14 cellular contexts compared by ENCODE assay signal in the genomic region with DNA sequence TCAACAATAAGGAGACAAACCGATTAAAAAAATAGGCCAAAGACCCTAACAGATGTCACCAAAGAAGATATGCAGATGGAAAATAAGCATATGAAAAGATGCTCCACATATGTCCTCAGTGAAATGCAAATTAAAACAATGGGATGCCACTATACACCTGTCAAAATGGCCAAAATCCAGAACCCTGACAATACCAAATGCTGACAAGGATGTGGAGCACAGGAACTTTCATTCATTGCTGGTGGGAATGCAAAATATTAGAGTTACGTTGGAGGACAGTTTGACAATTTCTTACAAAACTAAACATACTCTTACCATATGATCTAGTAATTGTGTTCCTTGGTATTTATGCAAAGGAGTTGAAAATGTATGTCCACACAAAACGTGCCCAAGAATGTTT.
"Had no signal": no experiment of that assay in that cellular context is flagged by ENCODE, and none has a peak within 500 bp of the region (broad histone marks: within the 10 kb centered on the region; RNA-seq: fewer than 3 reads in every experiment).

No MANE protein-coding gene starts in this region.

- H3K27ac ChIP-seq: coronary artery, heart right ventricle, SK-N-MC, tibial nerve, VCaP had no signal

- H3K27me3 Mint-ChIP-seq: T-cell had no signal

- H3K27ac Mint-ChIP-seq: stimulated activated effector memory CD8-positive, alpha-beta T cell treated with anti-CD3 and anti-CD28 coated beads, Interleukin-12 subunit alpha, Interleukin-12 subunit beta, amount 100 ng/mL, for 72 hours; T-cell had no signal

- DNase-seq: activated CD4-positive, alpha-beta T cell treated with anti-CD3 and anti-CD28 coated beads for 48 hours; activated naive CD4-positive, alpha-beta T cell treated with Interleukin-2 at 50 U/mL for 16 hours; caudate nucleus; effector CD4-positive, alpha-beta T cell; heart right ventricle; kidney; left ventricle myocardium superior; right cardiac atrium; T-cell had no signal

- H3K9me3 ChIP-seq: heart right ventricle, tibial nerve had no signal

- H3K4me3 ChIP-seq: coronary artery, SK-N-MC, tibial nerve had no signal

- H3K27me3 ChIP-seq: heart right ventricle, tibial nerve had no signal

- ATAC-seq: heart right ventricle; left ventricle myocardium superior; right cardiac atrium; stimulated activated effector memory CD8-positive, alpha-beta T cell treated with anti-CD3 and anti-CD28 coated beads, Interleukin-12 subunit alpha, Interleukin-12 subunit beta, amount 100 ng/mL, for 72 hours; T-cell had no signal

- H3K9me3 Mint-ChIP-seq: stimulated activated effector memory CD8-positive, alpha-beta T cell treated with anti-CD3 and anti-CD28 coated beads, Interleukin-12 subunit alpha, Interleukin-12 subunit beta, amount 100 ng/mL, for 72 hours; T-cell had no signal
